13 cellular contexts compared by ENCODE assay signal in genomic region chr4:123096038-123096437, GRCh38.
DNase-seq lines count a peak whose midpoint lies in the region; ATAC-seq and TF ChIP-seq lines count a peak whose summit lies in the region.
"Had no signal": no experiment of that assay in that cellular context is flagged by ENCODE, and none has a peak within 500 bp of the region (broad histone marks: within the 10 kb centered on the region; RNA-seq: fewer than 3 reads in every experiment).

No MANE protein-coding gene starts in this region.

- H3K4me1 ChIP-seq in thyroid gland (no peaks in the 10 kb centered on the region), gastroesophageal sphincter (no peaks in the 10 kb centered on the region), suprapubic skin (no peaks in the 10 kb centered on the region)
- H3K4me1 ChIP-seq: tibial nerve had no signal

- H3K9me3 ChIP-seq in thyroid gland (no peaks in the 10 kb centered on the region), gastroesophageal sphincter (no peaks in the 10 kb centered on the region), suprapubic skin (peaks cover under 1% of the 10 kb centered on the region)

- TF ChIP-seq POLR2A in thyroid gland (IDR thresholded peaks at IDR 0.05) = no peak
- TF ChIP-seq POLR2A in gastroesophageal sphincter (IDR thresholded peaks at IDR 0.05) = no peak
- no peak for TF ChIP-seq POLR2A in suprapubic skin (IDR thresholded peaks at IDR 0.05)

- H3K4me3 ChIP-seq in epithelial cell of proximal tubule (ENCODE audit: low read depth, low read length) (no peak overlapping the region), thyroid gland (replicated peaks in 1 of 3) (no peak overlapping the region), gastroesophageal sphincter (no peak overlapping the region), suprapubic skin (no peak overlapping the region)
- H3K4me3 ChIP-seq: tibial nerve had no signal

- intact Hi-C loops in thyroid gland (cut with DNase I) = no loop called here

- TF ChIP-seq CTCF in epithelial cell of proximal tubule (conservative IDR thresholded peaks at IDR 0.05; ENCODE audit: low read depth, low read length) (peak; percentile 58), thyroid gland (IDR thresholded peaks at IDR 0.05) (peak in 5 of 6 experiments; percentile 13 to 55 (median 35)), gastroesophageal sphincter (IDR thresholded peaks at IDR 0.05) (no peak), suprapubic skin (IDR thresholded peaks at IDR 0.05) (no peak)

- DNase-seq in NCI-H748 (lab: John Stamatoyannopoulos, UW; ENCODE audit: unreplicated experiment) = peak; percentile 41
- no peak for DNase-seq in NCI-H748 treated with DMSO at 0.1 percent for 48 hours (lab: John Stamatoyannopoulos, UW)
- peak; percentile 6 for DNase-seq in NOMO-1 treated with dmso at 0.1 percent for 144 hours (lab: John Stamatoyannopoulos, UW; ENCODE audit: unreplicated experiment)
- DNase-seq in epithelial cell of proximal tubule (ENCODE audit: low read depth) = no peak
- no peak for DNase-seq in thyroid gland
- DNase-seq in suprapubic skin (ENCODE audit: low spot score in 2 of 2) = no peak
- DNase-seq: activated B cell treated with CpG ODN at 0.5 μM for 24 hours; NCI-H510A; stimulated activated CD4-positive, alpha-beta T cell treated with anti-CD3 and anti-CD28 coated beads, Interleukin-2, amount 100 ng/mL, for 48 hours had no signal

- 78 to 81% methylated on average over 4 of the region's 4 CpGs for WGBS in thyroid gland, 2 donors
- WGBS in gastroesophageal sphincter (ENCODE audit: low coverage in 1 of 2), 2 donors = 87 to 88% methylated on average over 2 to 4 of the region's 4 CpGs
- 90% methylated on average over 4 of the region's 4 CpGs for WGBS in suprapubic skin

- TF ChIP-seq EP300 in gastroesophageal sphincter (IDR thresholded peaks at IDR 0.05) (no peak), suprapubic skin (IDR thresholded peaks at IDR 0.05) (no peak)

- H3K36me3 ChIP-seq in thyroid gland (no peaks in the 10 kb centered on the region), gastroesophageal sphincter (peaks cover 0 to 12% of the 10 kb centered on the region in 2 donors), suprapubic skin (peaks cover 4% of the 10 kb centered on the region)

- no peak for ATAC-seq in gastroesophageal sphincter
- no peak for ATAC-seq in HG02938 (IDR thresholded peaks at IDR 0.05; ENCODE audit: unreplicated experiment)
- ATAC-seq: activated naive CD4-positive, alpha-beta T cell treated with anti-CD3 and anti-CD28 coated beads, Interleukin-2, amount 50 U/mL, for 72 hours had no signal

- H3K27ac ChIP-seq in thyroid gland (no peak overlapping the region), gastroesophageal sphincter (no peak overlapping the region), suprapubic skin (no peak overlapping the region)
- H3K27ac ChIP-seq: tibial nerve had no signal

- no peaks in the 10 kb centered on the region for H3K27me3 ChIP-seq in thyroid gland
- no peaks in the 10 kb centered on the region for H3K27me3 ChIP-seq in gastroesophageal sphincter
- H3K27me3 ChIP-seq in suprapubic skin = no peaks in the 10 kb centered on the region
- H3K27me3 ChIP-seq: tibial nerve had no signal

Comparison
In these comparisons a context has a peak if more than half of its experiments do, and no peak if none do; other contexts are left out.
1. DNase-seq: peak in NCI-H748 (single experiment) and NOMO-1 treated with dmso at 0.1 percent for 144 hours (single experiment); none in NCI-H748 treated with DMSO at 0.1 percent for 48 hours (single experiment), epithelial cell of proximal tubule (single experiment), thyroid gland (0 of 2) and suprapubic skin (0 of 2).
2. CTCF ChIP-seq: peak in epithelial cell of proximal tubule (single experiment) and thyroid gland (5 of 6); none in gastroesophageal sphincter (0 of 4) and suprapubic skin (0 of 2).